8 cellular contexts compared by ENCODE assay signal in genomic region chr22:31400023-31400397, GRCh38. TPM values are rescaled to one million over a fixed set of nuclear protein-coding genes. Genes with fewer than 3 reads are reported as not detected.
DNase-seq lines count a peak whose midpoint lies in the region; ATAC-seq and TF ChIP-seq lines count a peak whose summit lies in the region.

No MANE protein-coding gene starts in this region.

- DNase-seq in IMR-90 (peak; percentile 35), right lobe of liver (no peak), transverse colon (peak; percentile 7), OCI-M2 (lab: John Stamatoyannopoulos, UW; ENCODE audit: unreplicated experiment) (no peak), sciatic nerve (ENCODE audit: low spot score) (no peak)
- no peak for DNase-seq in stimulated activated naive CD4-positive, alpha-beta T cell treated with Interleukin-2 at 50 U/mL for 16 hours (lab: John Stamatoyannopoulos, UW)

- H3K27ac ChIP-seq in BLaER1, result peak overlapping the region; percentile 97
- peak overlapping the region; percentile 95 for H3K27ac ChIP-seq in IMR-90 (ENCODE audit: insufficient read depth, low read length)
- H3K27ac ChIP-seq in right lobe of liver, result peak overlapping the region; percentile 82 to 86 (median 86)
- H3K27ac ChIP-seq in transverse colon, result peak overlapping the region; percentile 89 to 92 (median 90)

- H2BK15ac ChIP-seq in IMR-90 (ENCODE audit: low read depth, low read length), result no peak overlapping the region

- no peaks in the 10 kb centered on the region for H3K9me3 Mint-ChIP-seq in brain

- peak overlapping the region; percentile 98 to 99 for H4K8ac ChIP-seq in IMR-90 (ENCODE audit: low read depth in 2 of 2, low read length in 2 of 2)

- no peak overlapping the region; the same call in 1 of the 2 replicates for H2BK120ac ChIP-seq in IMR-90 (ENCODE audit: low read depth, low read length)

- peaks cover 14 to 43% of the 10 kb centered on the region in 2 experiments for H3K79me1 ChIP-seq in IMR-90 (ENCODE audit: low read depth in 1 of 2, low read length in 2 of 2)

- peaks cover 44% of the 10 kb centered on the region for H3K36me3 ChIP-seq in BLaER1
- H3K36me3 ChIP-seq in IMR-90 (ENCODE audit: control insufficient read depth, insufficient read depth, low read length), result peaks cover 13% of the 10 kb centered on the region
- H3K36me3 ChIP-seq in right lobe of liver, result peaks cover 0 to 32% (median 16%) of the 10 kb centered on the region in 4 donors
- H3K36me3 ChIP-seq in transverse colon, result peaks cover 0 to 22% (median 9%) of the 10 kb centered on the region in 4 donors

- H2AK9ac ChIP-seq in IMR-90 (replicated peaks; ENCODE audit: low read depth, low read length, poor library complexity), result peak overlapping the region; percentile 93

- peak overlapping the region; percentile 98 for H3K14ac ChIP-seq in IMR-90 (replicated peaks; ENCODE audit: low read depth, low read length)

- H3K4me1 Mint-ChIP-seq in brain, result peaks cover 39% of the 10 kb centered on the region

- in situ Hi-C loops in IMR-90 (cut with MboI; ENCODE audit: low sequenced_read_pairs) (no loop called here), transverse colon (cut with MboI; ENCODE audit: low pct_ligation_motif_present in 1 of 4, low pct_unique_long_range_greater_than_20kb in 1 of 4, low sequenced_read_pairs in 3 of 4) (no loop called here)

- no peak for TF ChIP-seq RAD21 in IMR-90 (IDR thresholded peaks at IDR 0.05; ENCODE audit: low read length)

- H3K36me3 Mint-ChIP-seq in brain, result peaks cover 33% of the 10 kb centered on the region

- TF ChIP-seq CTCF in IMR-90 (conservative IDR thresholded peaks at IDR 0.05; ENCODE audit: low read depth, low read length) (no peak), brain (conservative IDR thresholded peaks at IDR 0.05) (no peak), right lobe of liver (IDR thresholded peaks at IDR 0.05) (no peak), transverse colon (IDR thresholded peaks at IDR 0.05) (no peak)

- H3K56ac ChIP-seq in IMR-90 (ENCODE audit: extremely low read depth, insufficient read depth, low read length), result peak overlapping the region; percentile 94

- peak overlapping the region; percentile 80 for H2BK5ac ChIP-seq in IMR-90 (ENCODE audit: low read depth, low read length, poor library complexity, severe bottlenecking)

- H3K9me1 ChIP-seq in IMR-90 (ENCODE audit: insufficient read depth, low read length), result peaks cover 2% of the 10 kb centered on the region; the same call in 1 of the 2 replicates

- H3K4me3 Mint-ChIP-seq in brain, result peak overlapping the region; percentile 96 to 98 (median 96)

- CTCF ChIA-PET in IMR-90 (lab: Yijun Ruan, JAX), result interaction anchor here (0.5 kb wide), 1 partner anchor 12 kb away, joined by 3 read pairs; no protein-coding TSS in a partner anchor

- intact Hi-C loops in IMR-90 (cut with micrococcal nuclease) (no loop called here), right lobe of liver (cut with DNase I) (loop anchor here in 1 of 2 donors (10.0 kb wide), 1 partner anchor 55 kb away; the partner anchor contains the start of gene PATZ1), transverse colon (cut with DNase I; ENCODE audit: low total_unique reads) (no loop called here), sciatic nerve (cut with DNase I) (no loop called here)

- POLR2A ChIA-PET in IMR-90 (lab: Charles Lee; ENCODE audit: unreplicated experiment), result no interaction called here

- peak overlapping the region; percentile 91 for H3K4ac ChIP-seq in IMR-90 (ENCODE audit: low read depth, low read length)

- H4K5ac ChIP-seq in IMR-90 (ENCODE audit: low read depth, low read length), result peak overlapping the region; percentile 95

- H3K4me2 ChIP-seq in BLaER1 (peak overlapping the region; percentile 99), IMR-90 (ENCODE audit: low read depth, low read length) (peak overlapping the region; percentile 76)

- 0% methylated on average over 7 of the region's 11 CpGs; no CpG with 5 or more reads in 1 of the 2 experiments for WGBS in IMR-90 (ENCODE audit: extremely low coverage in 2 of 2, insufficient read length in 1 of 2), 2 experiments
- under 1% methylated on average over 11 of the region's 11 CpGs for WGBS in right lobe of liver (ENCODE audit: insufficient coverage, low coverage, low lambda C conversion rate, missing lambda C conversion rate)
- WGBS in transverse colon (ENCODE audit: low coverage in 1 of 2), 2 donors, result 0 to 1% methylated on average over 11 of the region's 11 CpGs

- H3K27me3 Mint-ChIP-seq in brain, result no peaks in the 10 kb centered on the region

- peak; percentile 3 for ATAC-seq in IMR-90 (ENCODE audit: low read depth)
- ATAC-seq in right lobe of liver, result peak in 2 of 4 donors; percentile 0 to 2
- no peak for ATAC-seq in sciatic nerve

- TF ChIP-seq EP300 in transverse colon (IDR thresholded peaks at IDR 0.05; ENCODE audit: low read depth), result no peak

- H3K18ac ChIP-seq in IMR-90 (ENCODE audit: low read depth, low read length), result peak overlapping the region; percentile 92; the same call in 1 of the 2 replicates

- dilution Hi-C loops in IMR-90 (cut with HindIII; ENCODE audit: low sequenced_read_pairs, unreplicated experiment), result no loop called here

- H3K27ac Mint-ChIP-seq in brain, result peak overlapping the region; percentile 90 to 97 (median 96)

- H3K4me1 ChIP-seq in BLaER1 (peaks cover 21% of the 10 kb centered on the region), IMR-90 (ENCODE audit: control insufficient read depth, insufficient read depth, low read length) (peaks cover 2% of the 10 kb centered on the region; the same call in 1 of the 2 replicates), right lobe of liver (peaks cover 0 to 25% (median 9%) of the 10 kb centered on the region in 4 donors), transverse colon (peaks cover 10 to 25% (median 15%) of the 10 kb centered on the region in 4 donors)

- H2AFZ ChIP-seq in IMR-90 (replicated peaks; ENCODE audit: low read length, poor library complexity), result peak overlapping the region; percentile 93

- H3K4me3 ChIP-seq in BLaER1 (peak overlapping the region; percentile 97), IMR-90 (ENCODE audit: insufficient read depth, low read depth, low read length) (peak overlapping the region; percentile 88), right lobe of liver (peak overlapping the region; percentile 95 to 97 (median 97)), transverse colon (peak overlapping the region; percentile 67 to 89 (median 82))

- no peaks in the 10 kb centered on the region for H3K27me3 ChIP-seq in BLaER1
- no peaks in the 10 kb centered on the region for H3K27me3 ChIP-seq in IMR-90 (ENCODE audit: control insufficient read depth, insufficient read depth, low read length)
- no peaks in the 10 kb centered on the region for H3K27me3 ChIP-seq in right lobe of liver
- H3K27me3 ChIP-seq in transverse colon, result no peaks in the 10 kb centered on the region

- H3K9ac ChIP-seq in BLaER1 (peak overlapping the region; percentile 98), IMR-90 (ENCODE audit: low read depth, low read length) (peak overlapping the region; percentile 99)

- peak overlapping the region; percentile 94 for H2AK5ac ChIP-seq in IMR-90 (ENCODE audit: low read depth, low read length)

- H3K9me3 ChIP-seq in BLaER1 (no peaks in the 10 kb centered on the region), IMR-90 (ENCODE audit: control insufficient read depth, insufficient read depth, low read length) (no peaks in the 10 kb centered on the region), right lobe of liver (no peaks in the 10 kb centered on the region), transverse colon (no peaks in the 10 kb centered on the region)

- BruUV-seq in IMR-90 (replicated peaks; lab: Mats Ljungman, UMichigan), result no TSS peak

- H4K91ac ChIP-seq in IMR-90 (ENCODE audit: insufficient read depth, low read depth, low read length), result peak overlapping the region; percentile 98

- H2BK20ac ChIP-seq in IMR-90 (ENCODE audit: low read depth, low read length), result no peak overlapping the region

- TF ChIP-seq POLR2A in IMR-90 (IDR thresholded peaks at IDR 0.05; ENCODE audit: low read depth, low read length) (no peak), right lobe of liver (IDR thresholded peaks at IDR 0.05) (no peak), transverse colon (IDR thresholded peaks at IDR 0.05) (no peak)

- peak overlapping the region; percentile 95 for H3K23ac ChIP-seq in IMR-90 (ENCODE audit: low read depth, low read length)

- H4K20me1 ChIP-seq in BLaER1 (peaks cover 53% of the 10 kb centered on the region), IMR-90 (ENCODE audit: insufficient read depth, low read length) (peaks cover 6% of the 10 kb centered on the region)

TF ChIP-seq in IMR-90, 13 proteins besides CTCF, POLR2A, EP300 and RAD21 (continues in another document):
- TF ChIP-seq ELK1 (IDR thresholded peaks at IDR 0.05; ENCODE audit: borderline replicate concordance, low read depth, low read length), result 0 out of 2 replicates have a peak, but pooled peaks have one; percentile 16

RNA-seq across cellular contexts. Expression of gene DRG1, which starts 0.6 kb away (rescaled TPM):
- total RNA-seq in IMR-90 (2012; rRNA removed) (141 and 156 TPM in 2 replicates), right lobe of liver (10 to 100 TPM; 24.2 to 34.7 (median 26.5) TPM), transverse colon (10 to 100 TPM in 3 of 4 donors, 1 to 10 TPM in 1; 4.6 to 39.2 (median 26.3) TPM), sciatic nerve (41.5 TPM)
- polyA plus RNA-seq in IMR-90 (2012; rRNA removed) (52.7 and 54.8 TPM in 2 replicates), brain (ENCODE audit: insufficient read depth, low read depth, low replicate concordance) (87.6 TPM)
- 19.3 and 25.3 TPM in 2 replicates for polyA plus RNA-seq in IMR-90 (2012; cell fraction: cytosol; rRNA removed)
- 7.0 and 33.3 TPM in 2 replicates for polyA plus RNA-seq in IMR-90 (2012; cell fraction: nucleus; rRNA removed; ENCODE audit: low replicate concordance)

RNA-seq across cellular contexts. Expression of gene PATZ1, which starts 53.9 kb away (rescaled TPM):
- total RNA-seq in IMR-90 (2012; rRNA removed), result 6.4 and 6.5 TPM in 2 replicates
- 9.2 and 10.5 TPM in 2 replicates for polyA plus RNA-seq in IMR-90 (2012; rRNA removed)
- 6.3 and 9.1 TPM in 2 replicates for polyA plus RNA-seq in IMR-90 (2012; cell fraction: cytosol; rRNA removed)
- 10.8 and 17.0 TPM in 2 replicates for polyA plus RNA-seq in IMR-90 (2012; cell fraction: nucleus; rRNA removed; ENCODE audit: low replicate concordance)
- 84.9 TPM for polyA plus RNA-seq in brain (ENCODE audit: insufficient read depth, low read depth, low replicate concordance)
- 10 to 100 TPM in 4 of 6 experiments, 1 to 10 TPM in 2; 7.4 to 18.8 (median 11.5) TPM for total RNA-seq in right lobe of liver
- total RNA-seq in transverse colon, result 10 to 100 TPM in 2 of 4 donors, 1 to 10 TPM in 2; 3.6 to 12.2 (median 8.7) TPM
- 20.3 TPM for total RNA-seq in sciatic nerve

Comparison
In these comparisons a context has a peak if more than half of its experiments do, and no peak if none do; other contexts are left out.
1. DNase-seq: peak in IMR-90 (single experiment) and transverse colon (single experiment); none in right lobe of liver (0 of 3), OCI-M2 (single experiment), sciatic nerve (single experiment) and stimulated activated naive CD4-positive, alpha-beta T cell treated with Interleukin-2 at 50 U/mL for 16 hours (single experiment).
2. Peak in every context shown above with its lines, with median percentiles within 50 percentile points of each other: H3K27ac ChIP-seq and H3K4me3 ChIP-seq.